Comparison of ENCODE assay signal across 9 cellular contexts in the genomic region with DNA sequence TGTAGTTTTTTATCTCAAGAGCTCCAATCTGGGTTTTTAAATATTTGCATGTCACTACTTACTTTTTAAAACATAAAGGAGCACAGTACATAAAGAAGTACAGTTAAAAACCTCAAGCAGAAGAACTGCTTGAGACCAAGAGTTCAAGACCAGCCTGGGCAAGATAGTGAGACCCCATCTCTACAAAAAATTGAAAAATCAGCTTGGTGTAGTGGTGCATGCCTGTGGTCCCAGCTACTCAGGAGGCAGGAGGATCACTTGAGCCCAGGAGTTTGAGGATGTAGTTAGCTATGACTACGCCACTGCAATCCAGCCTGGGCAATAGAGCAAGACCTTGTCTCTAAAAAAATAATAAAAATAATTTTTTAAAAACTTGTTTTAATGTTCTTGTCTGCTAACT.
"Had no signal": no experiment of that assay in that cellular context is flagged by ENCODE, and none has a peak within 500 bp of the region (broad histone marks: within the 10 kb centered on the region; RNA-seq: fewer than 3 reads in every experiment).

No MANE protein-coding gene starts in this region.

- H3K4me3 Mint-ChIP-seq: GM23338, H9, HFFc6 had no signal

- H3K9me3 Mint-ChIP-seq: GM23338, H9 had no signal

- H3K4me3 ChIP-seq: GM23248, GM23338, HAP-1 had no signal

- H3K4me1 Mint-ChIP-seq: H9 had no signal

- DNase-seq: GM23248, GOT3, H7, H9, HCEC 1CT, HFFc6 had no signal

- H3K4me1 ChIP-seq: HAP-1 had no signal

- H3K27ac ChIP-seq: GM23248 had no signal

- ATAC-seq: GM23338, HCT116 had no signal

- H3K9me3 ChIP-seq: HAP-1 had no signal

- H3K36me3 ChIP-seq: HAP-1 had no signal

- H3K27ac Mint-ChIP-seq: HFFc6 had no signal
